ENCODE assay signal across 13 cellular contexts in genomic region chr5:23510434-23510833, GRCh38. TPM values are rescaled to one million over a fixed set of nuclear protein-coding genes. Genes with fewer than 3 reads are reported as not detected.
"Had no signal": no experiment of that assay in that cellular context is flagged by ENCODE, and none has a peak within 500 bp of the region (broad histone marks: within the 10 kb centered on the region; RNA-seq: fewer than 3 reads in every experiment).

No MANE protein-coding gene starts in this region.

RNA-seq across cellular contexts. Expression of gene PRDM9, which starts 3.0 kb away (rescaled TPM):
- total RNA-seq: activated B cell treated with CpG ODN at 0.5 μM for 24 hours; activated CD4-positive, alpha-beta memory T cell treated with anti-CD3 and anti-CD28 coated beads for 36 hours; activated CD4-positive, alpha-beta memory T cell treated with anti-CD3 and anti-CD28 coated beads, Interleukin-2, amount 10 ng/mL, durations not matched to agents 7 days and 5 days; activated CD4-positive, alpha-beta T cell treated with anti-CD3 and anti-CD28 coated beads for 36 hours; activated CD4-positive, alpha-beta T cell treated with anti-CD3 and anti-CD28 coated beads, Interleukin-2, amount 10 ng/mL, durations not matched to agents 24 days and 14 days; activated CD4-positive, alpha-beta T cell treated with anti-CD3 and anti-CD28 coated beads, Interleukin-2, amount 10 ng/mL, durations not matched to agents 7 days and 5 days; activated CD8-positive, alpha-beta memory T cell treated with anti-CD3 and anti-CD28 coated beads for 36 hours; activated CD8-positive, alpha-beta memory T cell treated with anti-CD3 and anti-CD28 coated beads, Interleukin-2, amount 10 ng/mL, durations not matched to agents 7 days and 5 days; activated CD8-positive, alpha-beta T cell treated with anti-CD3 and anti-CD28 coated beads for 36 hours; activated CD8-positive, alpha-beta T cell treated with anti-CD3 and anti-CD28 coated beads, Interleukin-2, amount 10 ng/mL, durations not matched to agents 7 days and 5 days; T-helper 1 cell treated with Interleukin-12 subunit alpha and Interleukin-12 subunit beta and Interleukin-4 antibody, amounts not matched to agents 30 ng/mL and 1 ng/mL, for 36 hours; T-helper 17 cell; T-helper 2 cell treated with Interferon-gamma antibody and Interleukin-4, amounts not matched to agents 100 ng/mL and 5 ng/mL, for 36 hours had no signal
